11 cellular contexts compared by ENCODE assay signal in the genomic region with DNA sequence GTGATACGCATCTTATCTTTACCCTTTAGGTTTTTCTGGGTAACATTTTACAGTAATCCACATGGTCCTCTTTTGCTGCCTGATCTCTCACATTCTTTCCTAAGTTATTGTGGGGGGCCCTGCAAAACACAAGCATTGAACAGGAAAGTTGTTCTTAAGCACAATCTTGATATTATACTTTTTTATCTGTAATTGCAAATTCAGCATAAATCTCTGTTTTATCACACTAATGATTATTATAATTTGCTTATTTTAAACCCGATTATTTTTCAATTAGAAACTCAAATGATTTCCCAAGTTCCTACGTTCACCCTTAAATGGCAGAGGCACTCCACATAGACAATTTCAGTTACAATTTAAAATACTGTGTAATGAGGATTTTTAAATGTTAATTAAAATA.
"Had no signal": no experiment of that assay in that cellular context is flagged by ENCODE, and none has a peak within 500 bp of the region (broad histone marks: within the 10 kb centered on the region; RNA-seq: fewer than 3 reads in every experiment).

No MANE protein-coding gene starts in this region.

- H2AFZ ChIP-seq: GM23248, GM23338 had no signal

- H3K9ac ChIP-seq: GM23248 had no signal

- H3K36me3 ChIP-seq: HAP-1 had no signal

- H3K4me3 ChIP-seq: GM23248, GM23338, HAP-1 had no signal

- H3K9me3 ChIP-seq: HAP-1 had no signal

- H3K4me2 ChIP-seq: GM23338 had no signal

- H3K27ac ChIP-seq: GM23248 had no signal

- FAIRE-seq: H1, H54 had no signal

- ATAC-seq: GM23338, HCT116 had no signal

- DNase-seq: GM23248, GOT3, H7, H9, HCEC 1CT, HFFc6 had no signal

- H3K4me1 ChIP-seq: HAP-1 had no signal
